Comparison of ENCODE assay signal across 16 cellular contexts in genomic region chr16:89732142-89732917, GRCh38. TPM values are rescaled to one million over a fixed set of nuclear protein-coding genes. Genes with fewer than 3 reads are reported as not detected.
DNase-seq lines count a peak whose midpoint lies in the region; ATAC-seq and TF ChIP-seq lines count a peak whose summit lies in the region.
"Had no signal": no experiment of that assay in that cellular context is flagged by ENCODE, and none has a peak within 500 bp of the region (broad histone marks: within the 10 kb centered on the region; RNA-seq: fewer than 3 reads in every experiment).

No MANE protein-coding gene starts in this region.

- H3K4me2 ChIP-seq in neuronal stem cell (ENCODE audit: insufficient read depth, low read length, poor library complexity, severe bottlenecking), result no peak overlapping the region

- peaks cover 25% of the 10 kb centered on the region for H3K4me1 Mint-ChIP-seq in activated naive CD4-positive, alpha-beta T cell treated with anti-CD3 and anti-CD28 coated beads for 36 hours (ENCODE audit: low read depth)
- peaks cover 13% of the 10 kb centered on the region for H3K4me1 Mint-ChIP-seq in WTC11

- H2AK5ac ChIP-seq in neuronal stem cell (ENCODE audit: low read depth, low read length), result no peak overlapping the region

- H2BK12ac ChIP-seq in neuronal stem cell (ENCODE audit: low read length), result no peak overlapping the region

- no peak overlapping the region for H3K4me3 ChIP-seq in neuronal stem cell (ENCODE audit: low read length in 2 of 2)
- H3K4me3 ChIP-seq: esophagus muscularis mucosa, heart right ventricle, spleen had no signal

- CTCF ChIA-PET in activated naive CD4-positive, alpha-beta T cell treated with anti-CD3 and anti-CD28 coated beads for 36 hours (lab: Charles Lee), result no interaction called here
- CTCF ChIA-PET in WTC11 (lab: Charles Lee), result interaction anchor here (1.0 to 1.6 kb wide), 4 partner anchors 22 to 128 kb away, joined by 3 to 7 read pairs (median 4); no protein-coding TSS in a partner anchor

- no peak overlapping the region for H3K4me3 Mint-ChIP-seq in activated naive CD4-positive, alpha-beta T cell treated with anti-CD3 and anti-CD28 coated beads for 36 hours
- no peak overlapping the region for H3K4me3 Mint-ChIP-seq in WTC11
- H3K4me3 Mint-ChIP-seq: activated B cell treated with CpG ODN at 0.5 μM for 24 hours, mesothelial cell of epicardium had no signal

- H4K8ac ChIP-seq in neuronal stem cell (ENCODE audit: low read depth, low read length), result no peak overlapping the region

- no peak overlapping the region for H2BK5ac ChIP-seq in neuronal stem cell (ENCODE audit: low read length)

- peaks cover 44% of the 10 kb centered on the region for H3K36me3 Mint-ChIP-seq in activated naive CD4-positive, alpha-beta T cell treated with anti-CD3 and anti-CD28 coated beads for 36 hours (ENCODE audit: low read depth)
- peaks cover 49% of the 10 kb centered on the region for H3K36me3 Mint-ChIP-seq in WTC11

- no peak for DNase-seq in activated naive CD4-positive, alpha-beta T cell treated with anti-CD3 and anti-CD28 coated beads for 36 hours
- no peak for DNase-seq in activated naive CD4-positive, alpha-beta T cell treated with Interleukin-2 at 50 U/mL for 16 hours
- DNase-seq in WTC11 (ENCODE audit: low spot score) (no peak), neuronal stem cell (ENCODE audit: low spot score) (no peak), NCI-H2107 treated with DMSO at 0.1 percent for 48 hours (lab: John Stamatoyannopoulos, UW; ENCODE audit: unreplicated experiment) (no peak)
- DNase-seq: activated B cell treated with CpG ODN at 0.5 μM for 24 hours, anterior cingulate cortex, cortex of kidney, heart right ventricle, NCI-H1694 treated with DMSO at 0.1 percent for 48 hours, NCI-H510A treated with DMSO at 0.1 percent for 48 hours, spleen had no signal

- H3K36me3 ChIP-seq in neuronal stem cell (replicated peaks in 1 of 2; ENCODE audit: control insufficient read depth in 2 of 2, insufficient read depth in 2 of 2, low read length in 2 of 2), result peaks cover 31 to 95% of the 10 kb centered on the region in 2 donors

- H3K23ac ChIP-seq in neuronal stem cell (ENCODE audit: low read depth, low read length, poor library complexity), result peak overlapping the region; percentile 85

- no peak overlapping the region for H3K4ac ChIP-seq in neuronal stem cell (ENCODE audit: low read length)

- H3K9me3 Mint-ChIP-seq in activated naive CD4-positive, alpha-beta T cell treated with anti-CD3 and anti-CD28 coated beads for 36 hours, result no peaks in the 10 kb centered on the region
- H3K9me3 Mint-ChIP-seq in WTC11, result peaks cover 5% of the 10 kb centered on the region; the same call in 1 of the 2 replicates
- H3K9me3 Mint-ChIP-seq: activated B cell treated with CpG ODN at 0.5 μM for 24 hours, mesothelial cell of epicardium had no signal

- no CpG with 5 or more reads among the region's 24 CpGs for WGBS in neuronal stem cell (ENCODE audit: extremely low coverage in 2 of 2, insufficient read length in 2 of 2, insufficient replicate concordance in 1 of 2), 2 donors

- no peak overlapping the region for H3K14ac ChIP-seq in neuronal stem cell (ENCODE audit: low read length)

- H3K9me3 ChIP-seq in neuronal stem cell (replicated peaks in 1 of 2; ENCODE audit: control insufficient read depth in 2 of 2, insufficient read depth in 1 of 2, low read depth in 1 of 2, low read length in 2 of 2), result no peaks in the 10 kb centered on the region
- H3K9me3 ChIP-seq: esophagus muscularis mucosa, heart right ventricle, spleen had no signal

- H3K4me1 ChIP-seq in neuronal stem cell (ENCODE audit: control insufficient read depth in 2 of 2, insufficient read depth in 1 of 2, low read depth in 1 of 2, low read length in 2 of 2), result peaks cover 6 to 17% of the 10 kb centered on the region in 2 donors
- H3K4me1 ChIP-seq: esophagus muscularis mucosa, parathyroid adenoma had no signal

- H3K27ac ChIP-seq in neuronal stem cell (replicated peaks; ENCODE audit: low read length), result no peak overlapping the region
- H3K27ac ChIP-seq: esophagus muscularis mucosa, heart right ventricle, parathyroid adenoma, spleen had no signal

- no peak overlapping the region for H4K91ac ChIP-seq in neuronal stem cell (ENCODE audit: low read depth, low read length, poor library complexity)

- no peak overlapping the region for H2BK120ac ChIP-seq in neuronal stem cell (ENCODE audit: low read depth, low read length)

- POLR2A ChIA-PET in WTC11 (lab: Charles Lee), result interaction anchor here (0.6 kb wide), 1 partner anchor 14 kb away, joined by 4 read pairs; no protein-coding TSS in a partner anchor

- H3K27ac Mint-ChIP-seq in activated naive CD4-positive, alpha-beta T cell treated with anti-CD3 and anti-CD28 coated beads for 36 hours, result peak overlapping the region; percentile 62
- H3K27ac Mint-ChIP-seq in WTC11, result peak overlapping the region; percentile 57; the same call in 1 of the 2 replicates

- intact Hi-C loops in activated naive CD4-positive, alpha-beta T cell treated with anti-CD3 and anti-CD28 coated beads for 36 hours (cut with micrococcal nuclease), result no loop called here

- ATAC-seq in WTC11, result no peak
- no peak for ATAC-seq in activated CD4-positive, CD25-positive, alpha-beta regulatory T cell treated with anti-CD3 and anti-CD28 coated beads, Interleukin-2, amount 50 U/mL, for 24 hours

- peaks cover 2% of the 10 kb centered on the region for H3K79me1 ChIP-seq in neuronal stem cell (ENCODE audit: low read depth, low read length)

- peak overlapping the region; percentile 44 for H3K9ac ChIP-seq in neuronal stem cell (ENCODE audit: low read depth, low read length, poor library complexity)
- H3K9ac ChIP-seq: parathyroid adenoma had no signal

- no peak overlapping the region for H3K18ac ChIP-seq in neuronal stem cell (ENCODE audit: low read length)

- TF ChIP-seq CTCF in WTC11 (IDR thresholded peaks at IDR 0.05), result no peak

- no peak overlapping the region for H2BK15ac ChIP-seq in neuronal stem cell (ENCODE audit: low read length)

- H2AFZ ChIP-seq in neuronal stem cell (ENCODE audit: low read length), result no peak overlapping the region
- H2AFZ ChIP-seq: parathyroid adenoma had no signal

- H3K27me3 Mint-ChIP-seq in activated naive CD4-positive, alpha-beta T cell treated with anti-CD3 and anti-CD28 coated beads for 36 hours (ENCODE audit: low read depth), result no peaks in the 10 kb centered on the region
- no peaks in the 10 kb centered on the region; the same call in none of the 2 replicates for H3K27me3 Mint-ChIP-seq in WTC11 (ENCODE audit: low read depth)
- H3K27me3 Mint-ChIP-seq: activated B cell treated with CpG ODN at 0.5 μM for 24 hours had no signal

- no peaks in the 10 kb centered on the region for H3K27me3 ChIP-seq in neuronal stem cell (ENCODE audit: control insufficient read depth in 3 of 3, insufficient read depth in 3 of 3, low read depth in 1 of 3, low read length in 3 of 3)
- H3K27me3 ChIP-seq: esophagus muscularis mucosa, heart right ventricle, spleen had no signal

TF ChIP-seq in WTC11, 78 proteins besides CTCF, POLR2A, EP300 and RAD21 (continues in another document):
- TF ChIP-seq ZNF425 (CRISPR knock-in tag; conservative IDR thresholded peaks at IDR 0.05), result no peak
- no peak for TF ChIP-seq ZNF416 (CRISPR knock-in tag; IDR thresholded peaks at IDR 0.05)
- no peak for TF ChIP-seq FOXK1 (CRISPR knock-in tag; IDR thresholded peaks at IDR 0.05)
- TF ChIP-seq ZNF671 (CRISPR knock-in tag; IDR thresholded peaks at IDR 0.05), result 0 out of 2 replicates have a peak, but pooled peaks have one; percentile 21
- no peak for TF ChIP-seq ZNF121 (CRISPR knock-in tag; IDR thresholded peaks at IDR 0.05)
- no peak for TF ChIP-seq SMAD3 (CRISPR knock-in tag; IDR thresholded peaks at IDR 0.05; ENCODE audit: borderline replicate concordance)
- no peak for TF ChIP-seq PRRX2 (CRISPR knock-in tag; IDR thresholded peaks at IDR 0.05)
- TF ChIP-seq MLX (CRISPR knock-in tag; IDR thresholded peaks at IDR 0.05), result no peak
- no peak for TF ChIP-seq JAZF1 (CRISPR knock-in tag; IDR thresholded peaks at IDR 0.05)

RNA-seq across cellular contexts. Expression of gene ZNF276, which starts 11.0 kb away (rescaled TPM):
- total RNA-seq in activated naive CD4-positive, alpha-beta T cell treated with anti-CD3 and anti-CD28 coated beads for 36 hours, result 10 to 100 TPM; 19.8 to 25.3 TPM
- total RNA-seq in WTC11 (2021), result 13.9 to 17.2 TPM (median 16.6 TPM) in 3 replicates
- polyA plus RNA-seq in neuronal stem cell (2013, experiment 1 of 2), result 7.1 TPM
- 7.7 TPM for polyA plus RNA-seq in neuronal stem cell (2013, experiment 2 of 2)

RNA-seq across cellular contexts. Expression of gene VPS9D1, which starts 11.6 kb away (rescaled TPM):
- total RNA-seq in activated naive CD4-positive, alpha-beta T cell treated with anti-CD3 and anti-CD28 coated beads for 36 hours, result 1 to 10 TPM in 1 of 2 experiments, under 1 TPM in 1; 0.91 to 1.4 TPM
- 3.8 to 5.6 TPM (median 4.2 TPM) in 3 replicates for total RNA-seq in WTC11 (2021)
- polyA plus RNA-seq in neuronal stem cell (2013, experiment 1 of 2), result 5.9 TPM
- 6.0 TPM for polyA plus RNA-seq in neuronal stem cell (2013, experiment 2 of 2)

RNA-seq across cellular contexts. Expression of gene SPATA2L, which starts 30.8 kb away (rescaled TPM):
- 1 to 10 TPM in 1 of 2 experiments, under 1 TPM in 1; 0.93 to 1.2 TPM for total RNA-seq in activated naive CD4-positive, alpha-beta T cell treated with anti-CD3 and anti-CD28 coated beads for 36 hours
- total RNA-seq in WTC11 (2021), result 12.1 to 15.7 TPM (median 14.1 TPM) in 3 replicates
- 5.0 TPM for polyA plus RNA-seq in neuronal stem cell (2013, experiment 1 of 2)
- 5.5 TPM for polyA plus RNA-seq in neuronal stem cell (2013, experiment 2 of 2)

RNA-seq across cellular contexts. Expression of gene CDK10, which starts 45.8 kb away (rescaled TPM):
- 100 to 1,000 TPM; 128 to 158 TPM for total RNA-seq in activated naive CD4-positive, alpha-beta T cell treated with anti-CD3 and anti-CD28 coated beads for 36 hours
- total RNA-seq in WTC11 (2021), result 79.8 to 102 TPM (median 81.6 TPM) in 3 replicates
- 59.5 TPM for polyA plus RNA-seq in neuronal stem cell (2013, experiment 1 of 2)
- 57.9 TPM for polyA plus RNA-seq in neuronal stem cell (2013, experiment 2 of 2)
